22 cellular contexts compared by ENCODE assay signal in genomic region chr7:159039716-159040115, GRCh38.
DNase-seq lines count a peak whose midpoint lies in the region; TF ChIP-seq lines count a peak whose summit lies in the region.
"Had no signal": no experiment of that assay in that cellular context is flagged by ENCODE, and none has a peak within 500 bp of the region (broad histone marks: within the 10 kb centered on the region; RNA-seq: fewer than 3 reads in every experiment).

No MANE protein-coding gene starts in this region.

- H3K27ac Mint-ChIP-seq in glutamatergic neuron (ENCODE audit: unreplicated experiment), result no peak overlapping the region
- H3K27ac Mint-ChIP-seq: B cell; CD4-positive, CD25-positive, alpha-beta regulatory T cell had no signal

- peak; percentile 30 for DNase-seq in activated CD8-positive, alpha-beta memory T cell treated with anti-CD3 and anti-CD28 coated beads for 24 hours
- no peak for DNase-seq in activated CD8-positive, alpha-beta memory T cell treated with anti-CD3 and anti-CD28 coated beads, Interleukin-2, amount 50 U/mL, for 4 hours
- peak; percentile 2 for DNase-seq in glutamatergic neuron
- peak; percentile 24 for DNase-seq in stomach
- DNase-seq in NCI-H1436 (lab: John Stamatoyannopoulos, UW), result no peak
- no peak for DNase-seq in germinal center (ENCODE audit: low spot score)
- no peak for DNase-seq in NCI-H128 (lab: John Stamatoyannopoulos, UW; ENCODE audit: unreplicated experiment)
- DNase-seq: CD4-positive, CD25-positive, alpha-beta regulatory T cell; DMS153; Kasumi-1; NCI-H1417; NCI-H1694 treated with DMSO at 0.1 percent for 48 hours; NCI-H2081; NCI-H2171 treated with DMSO at 0.1 percent for 48 hours; NCI-H345; NCI-H524; NCI-H748 treated with DMSO at 0.1 percent for 48 hours; SJCRH30 had no signal

- no peak overlapping the region for H3K4me3 ChIP-seq in stomach
- H3K4me3 ChIP-seq: SJCRH30 had no signal

- H3K27me3 ChIP-seq in stomach, result no peaks in the 10 kb centered on the region
- H3K27me3 ChIP-seq: SJCRH30 had no signal

- no peak for TF ChIP-seq EP300 in stomach (IDR thresholded peaks at IDR 0.05)

- H3K9me3 ChIP-seq in KOPT-K1 (ENCODE audit: insufficient read depth, low read length, poor library complexity, severe bottlenecking) (peaks cover 27% of the 10 kb centered on the region), stomach (peaks cover 0 to 4% (median 0%) of the 10 kb centered on the region in 4 donors)
- H3K9me3 ChIP-seq: SJCRH30 had no signal

- intact Hi-C loops in stomach (cut with DNase I; ENCODE audit: low total_unique reads), result no loop called here

- no peak overlapping the region for H3K4me3 Mint-ChIP-seq in glutamatergic neuron (ENCODE audit: unreplicated experiment)
- H3K4me3 Mint-ChIP-seq: B cell; CD4-positive, CD25-positive, alpha-beta regulatory T cell had no signal

- peaks cover 3% of the 10 kb centered on the region for H3K9me3 Mint-ChIP-seq in glutamatergic neuron (ENCODE audit: unreplicated experiment)

- TF ChIP-seq CTCF in glutamatergic neuron (IDR thresholded peaks at IDR 0.05; ENCODE audit: partially characterized antibody, unreplicated experiment), result no peak
- TF ChIP-seq CTCF in stomach (IDR thresholded peaks at IDR 0.05), result no peak

- H3K27me3 Mint-ChIP-seq in glutamatergic neuron (ENCODE audit: unreplicated experiment), result no peaks in the 10 kb centered on the region
- H3K27me3 Mint-ChIP-seq: B cell had no signal

- WGBS in stomach, 5 donors, result 87 to 93% (median 91%) methylated on average over 14 of the region's 14 CpGs

- peaks cover 0 to 41% (median 15%) of the 10 kb centered on the region in 4 donors for H3K4me1 ChIP-seq in stomach
- H3K4me1 ChIP-seq: SJCRH30 had no signal

- H3K27ac ChIP-seq in KOPT-K1 (ENCODE audit: low read depth, low read length, poor library complexity, severe bottlenecking) (peak overlapping the region; percentile 79), stomach (peak overlapping the region in 1 of 5 donors; percentile 57)
- H3K27ac ChIP-seq: 22Rv1, HL-60, SJCRH30 had no signal

- peaks cover 4% of the 10 kb centered on the region for H3K36me3 Mint-ChIP-seq in glutamatergic neuron (ENCODE audit: unreplicated experiment)
- H3K36me3 Mint-ChIP-seq: CD4-positive, CD25-positive, alpha-beta regulatory T cell had no signal

- no peaks in the 10 kb centered on the region for H3K4me1 Mint-ChIP-seq in glutamatergic neuron (ENCODE audit: low read depth, unreplicated experiment)
- H3K4me1 Mint-ChIP-seq: B cell; CD4-positive, CD25-positive, alpha-beta regulatory T cell had no signal

- no peak for TF ChIP-seq POLR2A in stomach (IDR thresholded peaks at IDR 0.05)

- H3K36me3 ChIP-seq in KOPT-K1 (ENCODE audit: insufficient read depth, low read length), result peaks cover 91% of the 10 kb centered on the region
- peaks cover 0 to 14% (median 3%) of the 10 kb centered on the region in 4 donors for H3K36me3 ChIP-seq in stomach
- H3K36me3 ChIP-seq: SJCRH30 had no signal

Comparison
In these comparisons a context has a peak if more than half of its experiments do, and no peak if none do; other contexts are left out.
1. DNase-seq: peak in activated CD8-positive, alpha-beta memory T cell treated with anti-CD3 and anti-CD28 coated beads for 24 hours (single experiment), glutamatergic neuron (single experiment) and stomach (single experiment); none in activated CD8-positive, alpha-beta memory T cell treated with anti-CD3 and anti-CD28 coated beads, Interleukin-2, amount 50 U/mL, for 4 hours (single experiment), NCI-H1436 (single experiment), germinal center (single experiment) and NCI-H128 (single experiment).